Comparison of ENCODE assay signal across 1 cellular context in genomic region chr9:21153688-21154608, GRCh38.
TF ChIP-seq lines count a peak whose summit lies in the region.

No MANE protein-coding gene starts in this region.

TF ChIP-seq in GM23338, 12 proteins besides CTCF, POLR2A, EP300 and RAD21 (continued from another document):
- TF ChIP-seq, protein P1, sequence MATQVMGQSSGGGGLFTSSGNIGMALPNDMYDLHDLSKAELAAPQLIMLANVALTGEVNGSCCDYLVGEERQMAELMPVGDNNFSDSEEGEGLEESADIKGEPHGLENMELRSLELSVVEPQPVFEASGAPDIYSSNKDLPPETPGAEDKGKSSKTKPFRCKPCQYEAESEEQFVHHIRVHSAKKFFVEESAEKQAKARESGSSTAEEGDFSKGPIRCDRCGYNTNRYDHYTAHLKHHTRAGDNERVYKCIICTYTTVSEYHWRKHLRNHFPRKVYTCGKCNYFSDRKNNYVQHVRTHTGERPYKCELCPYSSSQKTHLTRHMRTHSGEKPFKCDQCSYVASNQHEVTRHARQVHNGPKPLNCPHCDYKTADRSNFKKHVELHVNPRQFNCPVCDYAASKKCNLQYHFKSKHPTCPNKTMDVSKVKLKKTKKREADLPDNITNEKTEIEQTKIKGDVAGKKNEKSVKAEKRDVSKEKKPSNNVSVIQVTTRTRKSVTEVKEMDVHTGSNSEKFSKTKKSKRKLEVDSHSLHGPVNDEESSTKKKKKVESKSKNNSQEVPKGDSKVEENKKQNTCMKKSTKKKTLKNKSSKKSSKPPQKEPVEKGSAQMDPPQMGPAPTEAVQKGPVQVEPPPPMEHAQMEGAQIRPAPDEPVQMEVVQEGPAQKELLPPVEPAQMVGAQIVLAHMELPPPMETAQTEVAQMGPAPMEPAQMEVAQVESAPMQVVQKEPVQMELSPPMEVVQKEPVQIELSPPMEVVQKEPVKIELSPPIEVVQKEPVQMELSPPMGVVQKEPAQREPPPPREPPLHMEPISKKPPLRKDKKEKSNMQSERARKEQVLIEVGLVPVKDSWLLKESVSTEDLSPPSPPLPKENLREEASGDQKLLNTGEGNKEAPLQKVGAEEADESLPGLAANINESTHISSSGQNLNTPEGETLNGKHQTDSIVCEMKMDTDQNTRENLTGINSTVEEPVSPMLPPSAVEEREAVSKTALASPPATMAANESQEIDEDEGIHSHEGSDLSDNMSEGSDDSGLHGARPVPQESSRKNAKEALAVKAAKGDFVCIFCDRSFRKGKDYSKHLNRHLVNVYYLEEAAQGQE (IDR thresholded peaks at IDR 0.05; ENCODE audit: unreplicated experiment): no peak
- TF ChIP-seq EZH2phosphoT487 (IDR thresholded peaks at IDR 0.05; ENCODE audit: unreplicated experiment) (no peak), ZNF331 (CRISPR knock-in tag; IDR thresholded peaks at IDR 0.05; ENCODE audit: low read depth) (no peak), CREB1 (CRISPR knock-in tag; IDR thresholded peaks at IDR 0.05; ENCODE audit: low read depth) (no peak), JUNB (IDR thresholded peaks at IDR 0.05; ENCODE audit: unreplicated experiment) (no peak), NANOG (IDR thresholded peaks at IDR 0.05; ENCODE audit: borderline replicate concordance) (no peak)
- TF ChIP-seq, protein P2, sequence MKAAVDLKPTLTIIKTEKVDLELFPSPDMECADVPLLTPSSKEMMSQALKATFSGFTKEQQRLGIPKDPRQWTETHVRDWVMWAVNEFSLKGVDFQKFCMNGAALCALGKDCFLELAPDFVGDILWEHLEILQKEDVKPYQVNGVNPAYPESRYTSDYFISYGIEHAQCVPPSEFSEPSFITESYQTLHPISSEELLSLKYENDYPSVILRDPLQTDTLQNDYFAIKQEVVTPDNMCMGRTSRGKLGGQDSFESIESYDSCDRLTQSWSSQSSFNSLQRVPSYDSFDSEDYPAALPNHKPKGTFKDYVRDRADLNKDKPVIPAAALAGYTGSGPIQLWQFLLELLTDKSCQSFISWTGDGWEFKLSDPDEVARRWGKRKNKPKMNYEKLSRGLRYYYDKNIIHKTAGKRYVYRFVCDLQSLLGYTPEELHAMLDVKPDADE (IDR thresholded peaks at IDR 0.05): no peak
- TF ChIP-seq, protein P3, sequence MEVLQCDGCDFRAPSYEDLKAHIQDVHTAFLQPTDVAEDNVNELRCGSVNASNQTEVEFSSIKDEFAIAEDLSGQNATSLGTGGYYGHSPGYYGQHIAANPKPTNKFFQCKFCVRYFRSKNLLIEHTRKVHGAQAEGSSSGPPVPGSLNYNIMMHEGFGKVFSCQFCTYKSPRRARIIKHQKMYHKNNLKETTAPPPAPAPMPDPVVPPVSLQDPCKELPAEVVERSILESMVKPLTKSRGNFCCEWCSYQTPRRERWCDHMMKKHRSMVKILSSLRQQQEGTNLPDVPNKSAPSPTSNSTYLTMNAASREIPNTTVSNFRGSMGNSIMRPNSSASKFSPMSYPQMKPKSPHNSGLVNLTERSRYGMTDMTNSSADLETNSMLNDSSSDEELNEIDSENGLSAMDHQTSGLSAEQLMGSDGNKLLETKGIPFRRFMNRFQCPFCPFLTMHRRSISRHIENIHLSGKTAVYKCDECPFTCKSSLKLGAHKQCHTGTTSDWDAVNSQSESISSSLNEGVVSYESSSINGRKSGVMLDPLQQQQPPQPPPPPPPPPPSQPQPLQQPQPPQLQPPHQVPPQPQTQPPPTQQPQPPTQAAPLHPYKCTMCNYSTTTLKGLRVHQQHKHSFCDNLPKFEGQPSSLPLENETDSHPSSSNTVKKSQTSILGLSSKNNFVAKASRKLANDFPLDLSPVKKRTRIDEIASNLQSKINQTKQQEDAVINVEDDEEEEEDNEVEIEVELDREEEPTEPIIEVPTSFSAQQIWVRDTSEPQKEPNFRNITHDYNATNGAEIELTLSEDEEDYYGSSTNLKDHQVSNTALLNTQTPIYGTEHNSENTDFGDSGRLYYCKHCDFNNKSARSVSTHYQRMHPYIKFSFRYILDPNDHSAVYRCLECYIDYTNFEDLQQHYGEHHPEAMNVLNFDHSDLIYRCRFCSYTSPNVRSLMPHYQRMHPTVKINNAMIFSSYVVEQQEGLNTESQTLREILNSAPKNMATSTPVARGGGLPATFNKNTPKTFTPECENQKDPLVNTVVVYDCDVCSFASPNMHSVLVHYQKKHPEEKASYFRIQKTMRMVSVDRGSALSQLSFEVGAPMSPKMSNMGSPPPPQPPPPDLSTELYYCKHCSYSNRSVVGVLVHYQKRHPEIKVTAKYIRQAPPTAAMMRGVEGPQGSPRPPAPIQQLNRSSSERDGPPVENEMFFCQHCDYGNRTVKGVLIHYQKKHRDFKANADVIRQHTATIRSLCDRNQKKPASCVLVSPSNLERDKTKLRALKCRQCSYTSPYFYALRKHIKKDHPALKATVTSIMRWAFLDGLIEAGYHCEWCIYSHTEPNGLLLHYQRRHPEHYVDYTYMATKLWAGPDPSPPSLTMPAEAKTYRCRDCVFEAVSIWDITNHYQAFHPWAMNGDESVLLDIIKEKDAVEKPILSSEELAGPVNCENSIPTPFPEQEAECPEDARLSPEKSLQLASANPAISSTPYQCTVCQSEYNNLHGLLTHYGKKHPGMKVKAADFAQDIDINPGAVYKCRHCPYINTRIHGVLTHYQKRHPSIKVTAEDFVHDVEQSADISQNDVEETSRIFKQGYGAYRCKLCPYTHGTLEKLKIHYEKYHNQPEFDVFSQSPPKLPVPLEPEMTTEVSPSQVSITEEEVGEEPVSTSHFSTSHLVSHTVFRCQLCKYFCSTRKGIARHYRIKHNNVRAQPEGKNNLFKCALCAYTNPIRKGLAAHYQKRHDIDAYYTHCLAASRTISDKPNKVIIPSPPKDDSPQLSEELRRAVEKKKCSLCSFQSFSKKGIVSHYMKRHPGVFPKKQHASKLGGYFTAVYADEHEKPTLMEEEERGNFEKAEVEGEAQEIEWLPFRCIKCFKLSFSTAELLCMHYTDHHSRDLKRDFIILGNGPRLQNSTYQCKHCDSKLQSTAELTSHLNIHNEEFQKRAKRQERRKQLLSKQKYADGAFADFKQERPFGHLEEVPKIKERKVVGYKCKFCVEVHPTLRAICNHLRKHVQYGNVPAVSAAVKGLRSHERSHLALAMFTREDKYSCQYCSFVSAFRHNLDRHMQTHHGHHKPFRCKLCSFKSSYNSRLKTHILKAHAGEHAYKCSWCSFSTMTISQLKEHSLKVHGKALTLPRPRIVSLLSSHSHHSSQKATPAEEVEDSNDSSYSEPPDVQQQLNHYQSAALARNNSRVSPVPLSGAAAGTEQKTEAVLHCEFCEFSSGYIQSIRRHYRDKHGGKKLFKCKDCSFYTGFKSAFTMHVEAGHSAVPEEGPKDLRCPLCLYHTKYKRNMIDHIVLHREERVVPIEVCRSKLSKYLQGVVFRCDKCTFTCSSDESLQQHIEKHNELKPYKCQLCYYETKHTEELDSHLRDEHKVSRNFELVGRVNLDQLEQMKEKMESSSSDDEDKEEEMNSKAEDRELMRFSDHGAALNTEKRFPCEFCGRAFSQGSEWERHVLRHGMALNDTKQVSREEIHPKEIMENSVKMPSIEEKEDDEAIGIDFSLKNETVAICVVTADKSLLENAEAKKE (CRISPR knock-in tag; IDR thresholded peaks at IDR 0.05): no peak
